ENCODE assay signal across 22 cellular contexts in genomic region chr5:52150501-52150900, GRCh38.
"Had no signal": no experiment of that assay in that cellular context is flagged by ENCODE, and none has a peak within 500 bp of the region (broad histone marks: within the 10 kb centered on the region; RNA-seq: fewer than 3 reads in every experiment).

No MANE protein-coding gene starts in this region.

- H3K27ac ChIP-seq: dorsolateral prefrontal cortex, left ventricle myocardium inferior, neutrophil, suprapubic skin had no signal

- DNase-seq: activated B cell treated with CpG ODN at 0.5 μM for 24 hours; activated CD4-positive, alpha-beta T cell treated with anti-CD3 and anti-CD28 coated beads, Interleukin-2, amount 10 ng/mL, durations not matched to agents 24 days and 14 days; activated CD8-positive, alpha-beta memory T cell treated with anti-CD3 and anti-CD28 coated beads, Interleukin-2, amount 50 U/mL, for 4 hours; activated CD8-positive, alpha-beta T cell treated with anti-CD3 and anti-CD28 coated beads, Interleukin-2, amount 10 ng/mL, durations not matched to agents 7 days and 5 days; activated gamma-delta T cell treated with Interleukin-2 at 50 U/mL for 16 hours; activated T-cell treated with anti-CD3 and anti-CD28 coated beads, Interleukin-2, amount 50 U/mL, for 48 hours; amniotic stem cell; dorsolateral prefrontal cortex; erythroblast; left ventricle myocardium inferior; natural killer cell; posterior cingulate gyrus; stimulated activated CD4-positive, alpha-beta T cell treated with anti-CD3 and anti-CD28 coated beads, Interleukin-15, amount 100 ng/mL, for 24 hours; stimulated activated CD4-positive, alpha-beta T cell treated with anti-CD3 and anti-CD28 coated beads, Interleukin-4, amount 100 ng/mL, for 24 hours; stimulated activated CD8-positive, alpha-beta memory T cell treated with anti-CD3 and anti-CD28 coated beads, Interleukin-4, amount 100 ng/mL, for 48 hours; stimulated activated naive CD4-positive, alpha-beta T cell treated with Interleukin-2 at 50 U/mL for 16 hours had no signal

- H3K4me1 ChIP-seq: left ventricle myocardium inferior, suprapubic skin had no signal

- H3K36me3 ChIP-seq: left ventricle myocardium inferior, neutrophil, suprapubic skin had no signal

- ATAC-seq: activated CD8-positive, alpha-beta T cell treated with anti-CD3 and anti-CD28 coated beads, Interleukin-2, amount 10 ng/mL, durations not matched to agents 7 days and 5 days; natural killer cell had no signal

- H3K9me3 Mint-ChIP-seq: activated B cell treated with CpG ODN at 0.5 μM for 24 hours; activated CD4-positive, alpha-beta T cell treated with anti-CD3 and anti-CD28 coated beads, Interleukin-2, amount 10 ng/mL, durations not matched to agents 24 days and 14 days; T-helper 2 cell treated with Interferon-gamma antibody and Interleukin-4, amounts not matched to agents 5 μg/mL and 100 μg/mL, for 36 hours; type B pancreatic cell had no signal

- H3K4me1 Mint-ChIP-seq: activated B cell treated with CpG ODN at 0.5 μM for 24 hours; activated CD4-positive, alpha-beta T cell treated with anti-CD3 and anti-CD28 coated beads, Interleukin-2, amount 10 ng/mL, durations not matched to agents 24 days and 14 days; memory B cell; natural killer cell had no signal

- H3K27ac Mint-ChIP-seq: activated B cell treated with CpG ODN at 0.5 μM for 24 hours; activated CD4-positive, alpha-beta T cell treated with anti-CD3 and anti-CD28 coated beads, Interleukin-2, amount 10 ng/mL, durations not matched to agents 24 days and 14 days; activated CD8-positive, alpha-beta T cell treated with anti-CD3 and anti-CD28 coated beads, Interleukin-2, amount 10 ng/mL, durations not matched to agents 7 days and 5 days; activated naive CD8-positive, alpha-beta T cell; memory B cell; natural killer cell; T-helper 2 cell treated with Interferon-gamma antibody and Interleukin-4, amounts not matched to agents 5 μg/mL and 100 μg/mL, for 36 hours; type B pancreatic cell had no signal

- H3K27me3 ChIP-seq: neutrophil, suprapubic skin had no signal

- H3K4me3 Mint-ChIP-seq: activated B cell treated with CpG ODN at 0.5 μM for 24 hours; activated CD4-positive, alpha-beta T cell treated with anti-CD3 and anti-CD28 coated beads, Interleukin-2, amount 10 ng/mL, durations not matched to agents 24 days and 14 days; activated CD8-positive, alpha-beta T cell treated with anti-CD3 and anti-CD28 coated beads, Interleukin-2, amount 10 ng/mL, durations not matched to agents 7 days and 5 days; activated naive CD8-positive, alpha-beta T cell; memory B cell; natural killer cell; T-helper 2 cell treated with Interferon-gamma antibody and Interleukin-4, amounts not matched to agents 5 μg/mL and 100 μg/mL, for 36 hours; type B pancreatic cell had no signal

- H3K27me3 Mint-ChIP-seq: activated B cell treated with CpG ODN at 0.5 μM for 24 hours; activated CD4-positive, alpha-beta T cell treated with anti-CD3 and anti-CD28 coated beads, Interleukin-2, amount 10 ng/mL, durations not matched to agents 24 days and 14 days; activated naive CD8-positive, alpha-beta T cell; memory B cell; type B pancreatic cell had no signal

- H3K4me3 ChIP-seq: dorsolateral prefrontal cortex, left ventricle myocardium inferior, suprapubic skin had no signal

- H3K36me3 Mint-ChIP-seq: activated naive CD8-positive, alpha-beta T cell; memory B cell; natural killer cell; type B pancreatic cell had no signal

- H3K9me3 ChIP-seq: left ventricle myocardium inferior, neutrophil, suprapubic skin had no signal
